ENCODE assay signal across 16 cellular contexts in the genomic region with DNA sequence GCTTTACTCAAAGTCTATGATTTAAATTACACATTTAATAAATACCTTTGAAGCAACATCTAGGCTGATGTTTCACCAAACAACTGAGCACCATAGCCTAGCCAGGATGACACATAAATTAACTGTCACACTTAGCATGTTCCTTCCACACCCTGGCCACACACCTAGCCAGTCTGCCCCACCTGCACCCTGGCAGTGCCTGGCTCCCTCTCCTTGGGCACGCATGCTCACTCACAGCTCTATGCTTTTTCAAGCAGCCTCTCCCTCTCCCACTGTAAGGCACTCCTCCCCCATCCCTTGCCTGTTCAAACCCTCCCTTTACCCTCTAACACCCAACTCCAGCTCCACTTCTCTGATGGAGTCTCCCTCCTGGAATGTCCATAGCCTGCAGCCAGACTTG.
DNase-seq lines count a peak whose midpoint lies in the region; ATAC-seq and TF ChIP-seq lines count a peak whose summit lies in the region.
"Had no signal": no experiment of that assay in that cellular context is flagged by ENCODE, and none has a peak within 500 bp of the region (broad histone marks: within the 10 kb centered on the region; RNA-seq: fewer than 3 reads in every experiment).

No MANE protein-coding gene starts in this region.

- DNase-seq in right atrium auricular region (ENCODE audit: low spot score) (peak; percentile 0), right cardiac atrium (no peak), hepatocyte (ENCODE audit: low spot score) (no peak)
- no peak for DNase-seq in CD4-positive, alpha-beta memory T cell
- no peak for DNase-seq in activated T-cell treated with anti-CD3 and anti-CD28 coated beads, Interleukin-2, amount 50 U/mL, for 4 hours
- DNase-seq: Calu3; CD8-positive, alpha-beta T cell; DMS79 treated with DMSO at 0.1 percent for 48 hours; GF-D8 had no signal

- TF ChIP-seq CTCF in right atrium auricular region (IDR thresholded peaks at IDR 0.05) (no peak), hepatocyte (IDR thresholded peaks at IDR 0.05; ENCODE audit: poor library complexity) (no peak)

- H4K20me1 ChIP-seq in hepatocyte (ENCODE audit: insufficient read depth, poor library complexity, severe bottlenecking), result no peaks in the 10 kb centered on the region
- H4K20me1 ChIP-seq: BLaER1 had no signal

- POLR2A ChIA-PET in CD4-positive, alpha-beta memory T cell (lab: Charles Lee; ENCODE audit: partially characterized antibody), result no interaction called here

- no peak overlapping the region for H3K27ac Mint-ChIP-seq in CD4-positive, alpha-beta memory T cell
- H3K27ac Mint-ChIP-seq: CD14-positive monocyte; CD8-positive, alpha-beta T cell had no signal

- no peaks in the 10 kb centered on the region for H3K4me1 Mint-ChIP-seq in CD4-positive, alpha-beta memory T cell
- H3K4me1 Mint-ChIP-seq in activated T-cell treated with anti-CD3 and anti-CD28 coated beads, Interleukin-2, amount 50 U/mL, for 4 hours (ENCODE audit: low read depth), result no peaks in the 10 kb centered on the region
- H3K4me1 Mint-ChIP-seq: CD14-positive monocyte had no signal

- ATAC-seq in right cardiac atrium (no peak), GM21737 (IDR thresholded peaks at IDR 0.05; ENCODE audit: unreplicated experiment) (no peak), HG03439 (IDR thresholded peaks at IDR 0.05; ENCODE audit: unreplicated experiment) (no peak)
- no peak for ATAC-seq in activated T-cell treated with anti-CD3 and anti-CD28 coated beads, Interleukin-2, amount 50 U/mL, for 4 hours
- ATAC-seq: CD8-positive, alpha-beta T cell had no signal

- peak overlapping the region; percentile 30 for H3K4me2 ChIP-seq in hepatocyte
- H3K4me2 ChIP-seq: BLaER1 had no signal

- H3K36me3 ChIP-seq in right atrium auricular region (no peaks in the 10 kb centered on the region), hepatocyte (replicated peaks; ENCODE audit: insufficient read depth, low read depth) (no peaks in the 10 kb centered on the region), muscle layer of duodenum (ENCODE audit: control insufficient read depth in 1 of 2, insufficient read depth in 2 of 2, low read length in 2 of 2) (no peaks in the 10 kb centered on the region)
- no peaks in the 10 kb centered on the region for H3K36me3 ChIP-seq in CD4-positive, alpha-beta memory T cell (ENCODE audit: insufficient read depth, low read length)
- H3K36me3 ChIP-seq: BLaER1, HAP-1 had no signal

- H3K9me3 ChIP-seq in right atrium auricular region, result no peaks in the 10 kb centered on the region
- H3K9me3 ChIP-seq in right cardiac atrium (ENCODE audit: control insufficient read depth, low read length), result no peaks in the 10 kb centered on the region
- no peaks in the 10 kb centered on the region for H3K9me3 ChIP-seq in hepatocyte (ENCODE audit: low read depth)
- H3K9me3 ChIP-seq in muscle layer of duodenum (ENCODE audit: control insufficient read depth in 1 of 2, low read length in 2 of 2), result no peaks in the 10 kb centered on the region
- no peaks in the 10 kb centered on the region for H3K9me3 ChIP-seq in CD4-positive, alpha-beta memory T cell (ENCODE audit: control insufficient read depth in 1 of 2, low read length in 2 of 2)
- H3K9me3 ChIP-seq: BLaER1, HAP-1 had no signal

- no peaks in the 10 kb centered on the region for H3K4me1 ChIP-seq in right atrium auricular region
- H3K4me1 ChIP-seq in right cardiac atrium (ENCODE audit: control insufficient read depth, insufficient read depth, low read length), result peaks cover 2% of the 10 kb centered on the region
- H3K4me1 ChIP-seq in hepatocyte (ENCODE audit: insufficient read depth), result peaks cover 10% of the 10 kb centered on the region
- H3K4me1 ChIP-seq in muscle layer of duodenum (ENCODE audit: control insufficient read depth in 1 of 2, insufficient read depth in 2 of 2, low read length in 2 of 2), result peaks cover 0 to 5% of the 10 kb centered on the region in 2 donors
- no peaks in the 10 kb centered on the region for H3K4me1 ChIP-seq in CD4-positive, alpha-beta memory T cell (ENCODE audit: insufficient read depth, low read length)
- H3K4me1 ChIP-seq: BLaER1, HAP-1 had no signal

- H3K79me2 ChIP-seq in hepatocyte, result no peaks in the 10 kb centered on the region

- CTCF ChIA-PET in CD4-positive, alpha-beta memory T cell (lab: Charles Lee; ENCODE audit: partially characterized antibody), result no interaction called here

- H3K4me3 ChIP-seq in right atrium auricular region (no peak overlapping the region), right cardiac atrium (ENCODE audit: low read length) (no peak overlapping the region), hepatocyte (no peak overlapping the region), muscle layer of duodenum (ENCODE audit: low read depth in 1 of 2, low read length in 2 of 2) (no peak overlapping the region)
- H3K4me3 ChIP-seq in CD4-positive, alpha-beta memory T cell (ENCODE audit: low read length in 2 of 2), result no peak overlapping the region
- H3K4me3 ChIP-seq: BLaER1, HAP-1 had no signal

- peaks cover 0 to 4% (median 0%) of the 10 kb centered on the region in 8 donors for H3K9me3 Mint-ChIP-seq in CD4-positive, alpha-beta memory T cell
- no peaks in the 10 kb centered on the region for H3K9me3 Mint-ChIP-seq in activated T-cell treated with anti-CD3 and anti-CD28 coated beads, Interleukin-2, amount 50 U/mL, for 4 hours
- H3K9me3 Mint-ChIP-seq: CD8-positive, alpha-beta T cell had no signal

- 83% methylated on average over 1 of the region's 1 CpG for WGBS in right cardiac atrium
- 100% methylated on average over 1 of the region's 1 CpG for WGBS in hepatocyte (ENCODE audit: low lambda C conversion rate, missing lambda C conversion rate)

- H3K27me3 ChIP-seq in right atrium auricular region (no peaks in the 10 kb centered on the region), right cardiac atrium (ENCODE audit: control insufficient read depth, insufficient read depth) (no peaks in the 10 kb centered on the region), hepatocyte (no peaks in the 10 kb centered on the region), muscle layer of duodenum (ENCODE audit: low read depth, low read length) (no peaks in the 10 kb centered on the region)
- no peaks in the 10 kb centered on the region for H3K27me3 ChIP-seq in CD4-positive, alpha-beta memory T cell (ENCODE audit: insufficient read depth, low read length)
- H3K27me3 ChIP-seq: BLaER1 had no signal

- H3K36me3 Mint-ChIP-seq in CD4-positive, alpha-beta memory T cell, result no peaks in the 10 kb centered on the region
- no peaks in the 10 kb centered on the region for H3K36me3 Mint-ChIP-seq in activated T-cell treated with anti-CD3 and anti-CD28 coated beads, Interleukin-2, amount 50 U/mL, for 4 hours (ENCODE audit: insufficient read depth)
- H3K36me3 Mint-ChIP-seq: CD14-positive monocyte; CD8-positive, alpha-beta T cell had no signal

- H2AFZ ChIP-seq in hepatocyte, result no peak overlapping the region

- H3K27ac ChIP-seq in right atrium auricular region (no peak overlapping the region), right cardiac atrium (ENCODE audit: low read length) (no peak overlapping the region), hepatocyte (peak overlapping the region; percentile 61), muscle layer of duodenum (ENCODE audit: low read length) (peak overlapping the region; percentile 14)
- no peak overlapping the region for H3K27ac ChIP-seq in CD4-positive, alpha-beta memory T cell (ENCODE audit: low read depth, low read length)
- H3K27ac ChIP-seq: 22Rv1, BLaER1 had no signal

- intact Hi-C loops in right cardiac atrium (cut with DNase I), result no loop called here
- intact Hi-C loops in CD4-positive, alpha-beta memory T cell (cut with micrococcal nuclease), result no loop called here

- peaks cover 1 to 6% of the 10 kb centered on the region in 2 donors for H3K27me3 Mint-ChIP-seq in CD4-positive, alpha-beta memory T cell
- peaks cover 3% of the 10 kb centered on the region for H3K27me3 Mint-ChIP-seq in activated T-cell treated with anti-CD3 and anti-CD28 coated beads, Interleukin-2, amount 50 U/mL, for 4 hours (ENCODE audit: low read depth)

- H3K4me3 Mint-ChIP-seq in CD4-positive, alpha-beta memory T cell, result no peak overlapping the region
- no peak overlapping the region for H3K4me3 Mint-ChIP-seq in activated T-cell treated with anti-CD3 and anti-CD28 coated beads, Interleukin-2, amount 50 U/mL, for 4 hours
- H3K4me3 Mint-ChIP-seq: CD14-positive monocyte; CD8-positive, alpha-beta T cell had no signal

- no peaks in the 10 kb centered on the region for H3K9me2 ChIP-seq in hepatocyte (replicated peaks; ENCODE audit: insufficient read depth)

Comparison
In these comparisons a context has a peak if more than half of its experiments do, and no peak if none do; other contexts are left out.
1. H3K27ac ChIP-seq: peak in hepatocyte (single experiment) and muscle layer of duodenum (single experiment); none in right atrium auricular region (0 of 2), right cardiac atrium (single experiment) and CD4-positive, alpha-beta memory T cell (single experiment).